Comparison of ENCODE assay signal across 19 cellular contexts in genomic region chr3:152623286-152623685, GRCh38.
"Had no signal": no experiment of that assay in that cellular context is flagged by ENCODE, and none has a peak within 500 bp of the region (broad histone marks: within the 10 kb centered on the region; RNA-seq: fewer than 3 reads in every experiment).

No MANE protein-coding gene starts in this region.

- H3K27ac Mint-ChIP-seq: activated CD4-positive, alpha-beta T cell treated with anti-CD3 and anti-CD28 coated beads, Interleukin-2, amount 10 ng/mL, durations not matched to agents 24 days and 14 days; activated CD8-positive, alpha-beta T cell treated with anti-CD3 and anti-CD28 coated beads, Interleukin-2, amount 10 ng/mL, durations not matched to agents 7 days and 5 days; activated naive CD4-positive, alpha-beta T cell treated with anti-CD3 and anti-CD28 coated beads, Interleukin-2, amount 50 U/mL, for 72 hours; immature natural killer cell; naive B cell; T-helper 17 cell had no signal

- H3K9me3 Mint-ChIP-seq: activated CD4-positive, alpha-beta T cell treated with anti-CD3 and anti-CD28 coated beads, Interleukin-2, amount 10 ng/mL, durations not matched to agents 24 days and 14 days; activated naive CD4-positive, alpha-beta T cell treated with anti-CD3 and anti-CD28 coated beads, Interleukin-2, amount 50 U/mL, for 72 hours; immature natural killer cell; naive B cell had no signal

- H3K4me1 ChIP-seq: stomach had no signal

- H3K4me3 ChIP-seq: esophagus squamous epithelium, lung, pancreas, stomach, thoracic aorta had no signal

- H3K36me3 ChIP-seq: esophagus squamous epithelium, pancreas, stomach, thoracic aorta had no signal

- DNase-seq: activated CD4-positive, alpha-beta T cell treated with anti-CD3 and anti-CD28 coated beads, Interleukin-2, amount 10 ng/mL, durations not matched to agents 24 days and 14 days; activated CD4-positive, CD25-positive, alpha-beta regulatory T cell; activated CD8-positive, alpha-beta memory T cell treated with anti-CD3 and anti-CD28 coated beads, Interleukin-2, amount 50 U/mL, for 4 hours; activated CD8-positive, alpha-beta T cell treated with anti-CD3 and anti-CD28 coated beads, Interleukin-2, amount 10 ng/mL, durations not matched to agents 7 days and 5 days; activated gamma-delta T cell; activated T-cell treated with anti-CD3 and anti-CD28 coated beads, Interleukin-2, amount 50 U/mL, for 48 hours; caudate nucleus; esophagus squamous epithelium; head of caudate nucleus; immature natural killer cell; naive B cell; pancreas; stimulated activated CD4-positive, alpha-beta T cell treated with anti-CD3 and anti-CD28 coated beads, Interleukin-12 subunit alpha, Interleukin-12 subunit beta, amount 100 ng/mL, for 4 hours; stimulated activated CD4-positive, alpha-beta T cell treated with anti-CD3 and anti-CD28 coated beads, Interleukin-2, amount 100 ng/mL, for 24 hours; stomach; T-helper 17 cell had no signal

- H3K9me3 ChIP-seq: esophagus squamous epithelium, pancreas, stomach, thoracic aorta had no signal

- H3K4me1 Mint-ChIP-seq: activated CD4-positive, alpha-beta T cell treated with anti-CD3 and anti-CD28 coated beads, Interleukin-2, amount 10 ng/mL, durations not matched to agents 24 days and 14 days; immature natural killer cell; naive B cell; T-helper 17 cell had no signal

- H3K36me3 Mint-ChIP-seq: activated naive CD4-positive, alpha-beta T cell treated with anti-CD3 and anti-CD28 coated beads, Interleukin-2, amount 50 U/mL, for 72 hours; immature natural killer cell had no signal

- ATAC-seq: activated CD8-positive, alpha-beta T cell treated with anti-CD3 and anti-CD28 coated beads, Interleukin-2, amount 10 ng/mL, durations not matched to agents 7 days and 5 days; activated naive CD4-positive, alpha-beta T cell treated with anti-CD3 and anti-CD28 coated beads, Interleukin-2, amount 50 U/mL, for 72 hours; pancreas; T-helper 17 cell had no signal

- H3K27me3 ChIP-seq: esophagus squamous epithelium, pancreas, stomach had no signal

- H3K27ac ChIP-seq: stomach, thoracic aorta had no signal

- H3K4me3 Mint-ChIP-seq: activated CD4-positive, alpha-beta T cell treated with anti-CD3 and anti-CD28 coated beads, Interleukin-2, amount 10 ng/mL, durations not matched to agents 24 days and 14 days; activated CD8-positive, alpha-beta T cell treated with anti-CD3 and anti-CD28 coated beads, Interleukin-2, amount 10 ng/mL, durations not matched to agents 7 days and 5 days; immature natural killer cell; naive B cell; T-helper 17 cell had no signal
